Comparison of ENCODE assay signal across 21 cellular contexts in the genomic region with DNA sequence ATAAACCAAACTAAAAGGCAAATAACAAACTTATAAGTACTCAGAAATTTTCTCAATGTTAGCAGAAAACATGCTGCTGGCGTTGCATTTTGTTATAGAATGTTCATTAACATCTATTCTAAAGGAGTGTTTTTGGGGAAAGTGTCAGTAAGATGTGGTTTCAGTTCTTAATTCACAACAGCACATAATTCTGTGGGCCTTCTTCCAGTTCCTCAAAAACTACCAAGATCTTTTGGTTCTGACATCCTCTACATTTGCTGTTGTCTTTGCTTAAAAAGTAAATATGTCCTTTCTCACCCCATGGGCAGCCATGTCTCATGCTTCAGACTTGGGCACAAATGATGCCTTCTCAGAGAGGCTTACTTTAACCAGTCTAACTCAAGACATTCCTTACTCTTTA.
DNase-seq lines count a peak whose midpoint lies in the region; ATAC-seq and TF ChIP-seq lines count a peak whose summit lies in the region.
"Had no signal": no experiment of that assay in that cellular context is flagged by ENCODE, and none has a peak within 500 bp of the region (broad histone marks: within the 10 kb centered on the region; RNA-seq: fewer than 3 reads in every experiment).

No MANE protein-coding gene starts in this region.

- peak; percentile 75 for ATAC-seq in GM21576 (IDR thresholded peaks at IDR 0.05; ENCODE audit: unreplicated experiment)
- ATAC-seq in HG03342 (IDR thresholded peaks at IDR 0.05; ENCODE audit: unreplicated experiment) = peak; percentile 62
- ATAC-seq: activated naive CD8-positive, alpha-beta T cell treated with anti-CD3 and anti-CD28 coated beads, Interleukin-2, amount 50 U/mL, for 24 hours; body of pancreas; left cardiac atrium; naive thymus-derived CD8-positive, alpha-beta T cell had no signal

- TF ChIP-seq CTCF in left ventricle myocardium inferior (IDR thresholded peaks at IDR 0.05; ENCODE audit: borderline replicate concordance) = no peak
- no peak for TF ChIP-seq CTCF in WERI-Rb-1 (IDR thresholded peaks at IDR 0.05; ENCODE audit: low read depth, low read length)

- H3K27me3 ChIP-seq in left ventricle myocardium inferior (ENCODE audit: low read depth) (no peaks in the 10 kb centered on the region), WERI-Rb-1 (ENCODE audit: insufficient read depth, low read depth, severe bottlenecking) (no peaks in the 10 kb centered on the region)
- H3K27me3 ChIP-seq: body of pancreas, right atrium auricular region had no signal

- H3K4me3 ChIP-seq in left ventricle myocardium inferior (no peak overlapping the region), WERI-Rb-1 (ENCODE audit: low read depth, low read length) (no peak overlapping the region)
- H3K4me3 ChIP-seq: body of pancreas, right atrium auricular region had no signal

- intact Hi-C loops in left ventricle myocardium inferior (cut with micrococcal nuclease) = no loop called here

- peak; percentile 18 for DNase-seq in NOMO-1 treated with DMSO at 0.1 percent for 48 hours (lab: John Stamatoyannopoulos, UW; ENCODE audit: unreplicated experiment)
- DNase-seq in NOMO-1 treated with dmso at 0.1 percent for 144 hours (lab: John Stamatoyannopoulos, UW; ENCODE audit: unreplicated experiment) = no peak
- DNase-seq in left ventricle myocardium inferior = no peak
- no peak for DNase-seq in WERI-Rb-1
- DNase-seq in dermis blood vessel endothelial cell = no peak
- no peak for DNase-seq in cerebellum (ENCODE audit: low spot score)
- DNase-seq: 8988T; activated CD8-positive, alpha-beta memory T cell treated with anti-CD3 and anti-CD28 coated beads, Interleukin-2, amount 50 U/mL, for 4 hours; activated naive CD8-positive, alpha-beta T cell treated with anti-CD3 and anti-CD28 coated beads, Interleukin-2, amount 50 U/mL, for 24 hours; AML-193; body of pancreas; endodermal cell; left cardiac atrium; naive thymus-derived CD8-positive, alpha-beta T cell; NCI-H146; NCI-H774; stimulated activated CD4-positive, alpha-beta T cell treated with anti-CD3 and anti-CD28 coated beads, Interleukin-12 subunit alpha, Interleukin-12 subunit beta, amount 100 ng/mL, for 4 hours had no signal

- H3K36me3 ChIP-seq in left ventricle myocardium inferior (no peaks in the 10 kb centered on the region), WERI-Rb-1 (no peaks in the 10 kb centered on the region)
- H3K36me3 ChIP-seq: right atrium auricular region had no signal

- H3K9me3 ChIP-seq in left ventricle myocardium inferior (replicated peaks) (no peaks in the 10 kb centered on the region), WERI-Rb-1 (ENCODE audit: severe bottlenecking) (no peaks in the 10 kb centered on the region)
- H3K9me3 ChIP-seq: body of pancreas, right atrium auricular region had no signal

- H3K4me1 ChIP-seq in left ventricle myocardium inferior = peaks cover 22% of the 10 kb centered on the region
- H3K4me1 ChIP-seq: body of pancreas had no signal

- H3K27ac ChIP-seq in left ventricle myocardium inferior (replicated peaks) (no peak overlapping the region), WERI-Rb-1 (no peak overlapping the region)
- H3K27ac ChIP-seq: body of pancreas, HL-60, right atrium auricular region had no signal
